In the genomic region with DNA sequence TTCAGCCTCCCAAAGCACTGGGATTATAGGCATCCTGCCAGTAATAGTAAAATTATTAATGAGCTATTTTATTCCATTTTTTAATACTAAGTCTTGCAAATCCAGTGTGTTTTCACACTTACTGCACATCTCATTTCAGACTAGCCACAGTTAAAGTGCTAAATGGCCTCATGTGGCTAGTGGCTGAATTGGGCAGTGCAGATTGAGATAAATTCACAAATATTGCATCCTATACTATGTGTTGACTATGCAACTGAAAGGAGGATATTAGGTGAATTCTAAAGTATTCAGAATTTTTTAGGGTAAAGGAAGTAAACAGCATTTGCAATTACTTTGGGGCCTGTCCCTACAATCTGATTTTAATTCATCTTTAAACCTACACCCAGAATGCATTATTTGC, we compare ENCODE assay signal across 9 cellular contexts. TPM values are rescaled to one million over a fixed set of nuclear protein-coding genes. Genes with fewer than 3 reads are reported as not detected.
DNase-seq lines count a peak whose midpoint lies in the region; ATAC-seq and TF ChIP-seq lines count a peak whose summit lies in the region.
"Had no signal": no experiment of that assay in that cellular context is flagged by ENCODE, and none has a peak within 500 bp of the region (broad histone marks: within the 10 kb centered on the region; RNA-seq: fewer than 3 reads in every experiment).

No MANE protein-coding gene starts in this region.

- peaks cover 0 to 3% (median 0%) of the 10 kb centered on the region in 7 donors for H3K9me3 Mint-ChIP-seq in CD14-positive monocyte
- H3K9me3 Mint-ChIP-seq in activated B cell treated with CpG ODN at 0.5 μM for 24 hours: no peaks in the 10 kb centered on the region

- H3K36me3 ChIP-seq in heart left ventricle: peaks cover 0 to 7% (median 0%) of the 10 kb centered on the region in 9 donors
- H3K36me3 ChIP-seq: right atrium auricular region had no signal

- H3K27ac Mint-ChIP-seq in CD14-positive monocyte (peak overlapping the region in 3 of 7 donors; percentile 59 to 87 (median 68)), activated B cell treated with CpG ODN at 0.5 μM for 24 hours (peak overlapping the region; percentile 97)

- H3K27ac ChIP-seq in heart left ventricle (peak overlapping the region in 1 of 12 donors; percentile 57), dorsolateral prefrontal cortex (no peak overlapping the region)
- H3K27ac ChIP-seq: right atrium auricular region had no signal

- no peak overlapping the region for H3K4me3 ChIP-seq in heart left ventricle
- H3K4me3 ChIP-seq in dorsolateral prefrontal cortex: no peak overlapping the region
- H3K4me3 ChIP-seq: right atrium auricular region had no signal

- no peak for TF ChIP-seq POLR2A in heart left ventricle (IDR thresholded peaks at IDR 0.05)

- intact Hi-C loops in CD14-positive monocyte (cut with micrococcal nuclease): no loop called here
- intact Hi-C loops in activated B cell treated with CpG ODN at 0.5 μM for 24 hours (cut with micrococcal nuclease): loop anchor here (1.0 to 5.0 kb wide), 3 partner anchors 34 to 794 kb away; partner anchors contain the start of gene ACBD5
- intact Hi-C loops in heart left ventricle (cut with DNase I): no loop called here
- intact Hi-C loops in dorsolateral prefrontal cortex (cut with DNase I): no loop called here

- ATAC-seq in GM18909 (IDR thresholded peaks at IDR 0.05; ENCODE audit: poor library complexity, unreplicated experiment) (peak; percentile 45), HG02973 (IDR thresholded peaks at IDR 0.05; ENCODE audit: unreplicated experiment) (peak; percentile 25), activated B cell treated with CpG ODN at 0.5 μM for 24 hours (ENCODE audit: low read depth) (peak; percentile 16), heart left ventricle (no peak)

- H3K36me3 Mint-ChIP-seq in CD14-positive monocyte: peaks cover 56 to 63% of the 10 kb centered on the region in 2 donors
- H3K36me3 Mint-ChIP-seq in activated B cell treated with CpG ODN at 0.5 μM for 24 hours (ENCODE audit: low read depth): peaks cover 46% of the 10 kb centered on the region

- H3K4me1 ChIP-seq in heart left ventricle: peaks cover 0 to 40% (median 0%) of the 10 kb centered on the region in 12 donors
- H3K4me1 ChIP-seq: right atrium auricular region had no signal

- TF ChIP-seq CTCF in CD14-positive monocyte (IDR thresholded peaks at IDR 0.05) (peak; percentile 25), activated B cell treated with CpG ODN at 0.5 μM for 24 hours (IDR thresholded peaks at IDR 0.05) (no peak), heart left ventricle (IDR thresholded peaks at IDR 0.05) (peak in 1 of 12 donors; percentile 5), dorsolateral prefrontal cortex (IDR thresholded peaks at IDR 0.05 in 54 of 56, conservative IDR thresholded peaks at IDR 0.05 in 2 of 56; ENCODE audit: low read depth in 1 of 56, partially characterized antibody in 56 of 56) (no peak)

- H3K4me3 Mint-ChIP-seq in CD14-positive monocyte: no peak overlapping the region
- peak overlapping the region; percentile 75 for H3K4me3 Mint-ChIP-seq in activated B cell treated with CpG ODN at 0.5 μM for 24 hours

- H3K27me3 Mint-ChIP-seq in CD14-positive monocyte (ENCODE audit: low read depth in 3 of 3) (no peaks in the 10 kb centered on the region), activated B cell treated with CpG ODN at 0.5 μM for 24 hours (no peaks in the 10 kb centered on the region)

- H3K27me3 ChIP-seq in heart left ventricle (no peaks in the 10 kb centered on the region), dorsolateral prefrontal cortex (peaks cover 0 to 5% (median 0%) of the 10 kb centered on the region in 45 donors)
- H3K27me3 ChIP-seq: right atrium auricular region had no signal

- H3K4me1 Mint-ChIP-seq in CD14-positive monocyte: peaks cover 70% of the 10 kb centered on the region
- peaks cover 91% of the 10 kb centered on the region for H3K4me1 Mint-ChIP-seq in activated B cell treated with CpG ODN at 0.5 μM for 24 hours

- no peaks in the 10 kb centered on the region for H3K9me3 ChIP-seq in heart left ventricle
- H3K9me3 ChIP-seq: right atrium auricular region had no signal

- CTCF ChIA-PET in activated B cell treated with CpG ODN at 0.5 μM for 24 hours (lab: Charles Lee): interaction anchor here (1.1 kb wide), 1 partner anchor 113 kb away, joined by 3 read pairs; no protein-coding TSS in a partner anchor

- POLR2A ChIA-PET in activated B cell treated with CpG ODN at 0.5 μM for 24 hours (lab: Charles Lee): interaction anchor here (1.0 to 4.6 kb wide), 5 partner anchors 8 to 35 kb away, joined by 5 to 39 read pairs (median 7); partner anchors contain the start of gene APBB1IP

- DNase-seq in CD14-positive monocyte (ENCODE audit: low spot score) (no peak), activated B cell treated with CpG ODN at 0.5 μM for 24 hours (no peak), heart left ventricle (no peak), NCI-H1694 (lab: John Stamatoyannopoulos, UW) (no peak), A172 (ENCODE audit: low spot score) (no peak), dorsolateral prefrontal cortex (no peak)

RNA-seq across cellular contexts. Expression of gene APBB1IP, which starts 10.2 kb away (rescaled TPM):
- polyA plus RNA-seq in CD14-positive monocyte: 10 to 100 TPM; 24.6 to 45.4 TPM
- total RNA-seq in activated B cell treated with CpG ODN at 0.5 μM for 24 hours: 79.1 and 85.5 TPM in 2 replicates
- 10 to 100 TPM in 2 of 9 donors, 1 to 10 TPM in 6, under 1 TPM in 1; 0.81 to 19.6 (median 1.8) TPM for total RNA-seq in heart left ventricle
- polyA plus RNA-seq in heart left ventricle: 1 to 10 TPM in 1 of 2 donors, under 1 TPM in 1; 0.99 to 1.7 TPM
- not detected in 2 replicates for total RNA-seq in A172 (2014; rRNA removed; shearing (Covaris generic))
- total RNA-seq in dorsolateral prefrontal cortex: 10 to 100 TPM in 51 of 120 experiments, 1 to 10 TPM in 69; 1.9 to 23.7 (median 9.4) TPM

Comparison
In these comparisons a context has a peak if more than half of its experiments do, and no peak if none do; other contexts are left out.
1. ATAC-seq: peak in GM18909 (single experiment), HG02973 (single experiment) and activated B cell treated with CpG ODN at 0.5 μM for 24 hours (single experiment); none in heart left ventricle (0 of 4).